Comparison of ENCODE assay signal across 35 cellular contexts in the genomic region with DNA sequence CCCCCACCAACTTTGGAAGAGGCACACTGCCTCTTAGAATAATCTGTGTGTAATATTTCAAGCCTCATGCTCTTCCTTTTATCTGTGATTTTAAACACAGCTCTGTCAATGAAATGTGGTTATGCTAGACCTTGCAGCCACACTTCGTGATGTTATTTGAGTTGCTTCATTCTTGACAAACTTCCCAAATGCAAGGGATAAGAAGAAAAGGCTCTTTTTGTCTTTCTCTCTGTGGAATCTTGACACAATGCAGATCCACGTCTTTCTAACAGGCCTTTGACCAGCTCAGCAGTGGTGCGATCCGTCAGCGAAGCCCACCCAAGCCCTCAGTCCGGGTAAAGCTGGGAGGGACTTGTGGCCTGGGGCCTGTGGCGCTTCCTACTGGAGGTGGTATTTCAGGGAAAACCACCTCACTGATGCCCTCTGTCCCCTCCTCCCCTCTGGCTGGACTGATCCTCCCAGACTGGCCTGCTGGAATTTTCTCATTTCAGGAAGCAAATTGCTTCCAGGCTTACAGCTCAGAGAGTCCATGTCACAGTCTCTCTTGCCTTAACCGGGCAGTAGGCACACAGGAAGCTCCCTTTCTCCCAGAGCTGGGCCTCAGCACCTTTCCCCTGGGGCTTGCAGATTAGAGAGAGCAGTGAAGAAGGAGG. TPM values are rescaled to one million over a fixed set of nuclear protein-coding genes. Genes with fewer than 3 reads are reported as not detected.
DNase-seq lines count a peak whose midpoint lies in the region; ATAC-seq and TF ChIP-seq lines count a peak whose summit lies in the region.
"Had no signal": no experiment of that assay in that cellular context is flagged by ENCODE, and none has a peak within 500 bp of the region (broad histone marks: within the 10 kb centered on the region; RNA-seq: fewer than 3 reads in every experiment).

No MANE protein-coding gene starts in this region.

- no peak for TF ChIP-seq CTCF in sigmoid colon (IDR thresholded peaks at IDR 0.05)
- no peak for TF ChIP-seq CTCF in thyroid gland (IDR thresholded peaks at IDR 0.05)

- H3K4me3 ChIP-seq in mesenchymal stem cell (ENCODE audit: insufficient read depth in 1 of 2, low read depth in 1 of 2, low read length in 2 of 2) = no peak overlapping the region
- H3K4me3 ChIP-seq in sigmoid colon = no peak overlapping the region
- H3K4me3 ChIP-seq in thyroid gland (replicated peaks in 1 of 3) = no peak overlapping the region
- H3K4me3 ChIP-seq: GM12878, K562, upper lobe of left lung had no signal

- no peak overlapping the region for H3K23ac ChIP-seq in mesenchymal stem cell (ENCODE audit: low read length in 2 of 2)

- H4K8ac ChIP-seq in mesenchymal stem cell (ENCODE audit: low read length) = peak overlapping the region; percentile 67

- H4K91ac ChIP-seq in mesenchymal stem cell (ENCODE audit: low read length) = no peak overlapping the region

- H3K14ac ChIP-seq in mesenchymal stem cell (ENCODE audit: low read length in 2 of 2) = no peak overlapping the region

- no peak overlapping the region for H2BK15ac ChIP-seq in mesenchymal stem cell (ENCODE audit: low read depth, poor library complexity, severe bottlenecking)

- TF ChIP-seq EP300 in sigmoid colon (IDR thresholded peaks at IDR 0.05) = no peak

- DNase-seq in AG20443 (ENCODE audit: low spot score) (peak; percentile 47), M059J (ENCODE audit: low read depth) (peak; percentile 22), mesenchymal stem cell (no peak), sigmoid colon (no peak), thyroid gland (no peak), putamen (ENCODE audit: low spot score) (no peak), NCI-H446 (lab: John Stamatoyannopoulos, UW) (no peak)
- DNase-seq: activated CD4-positive, alpha-beta T cell treated with anti-CD3 and anti-CD28 coated beads for 1 hour; activated CD8-positive, alpha-beta T cell treated with anti-CD3 and anti-CD28 coated beads for 36 hours; caudate nucleus; cortex of kidney; DND-41; effector memory CD8-positive, alpha-beta T cell; erythroblast; H9; hippocampal formation; left colon; MM.1S; NCI-H1436; NCI-H2081 treated with DMSO at 0.1 percent for 48 hours; NCI-H446 treated with DMSO at 0.1 percent for 48 hours; NCI-H82; nucleus accumbens; RPMI8226; stimulated activated CD4-positive, alpha-beta T cell treated with anti-CD3 and anti-CD28 coated beads, Interleukin-2, amount 100 ng/mL, for 24 hours had no signal

- peak overlapping the region in 1 of 2 experiments; percentile 52 for H2BK12ac ChIP-seq in mesenchymal stem cell (ENCODE audit: low read length in 2 of 2)

- no peak overlapping the region for H2AFZ ChIP-seq in mesenchymal stem cell (ENCODE audit: low read depth, low read length)

- H3K18ac ChIP-seq in mesenchymal stem cell (ENCODE audit: low read depth in 1 of 2, low read length in 2 of 2) = peak overlapping the region in 1 of 2 experiments; percentile 47

- H3K9me3 ChIP-seq in mesenchymal stem cell (ENCODE audit: control insufficient read depth, low read length) (no peaks in the 10 kb centered on the region), sigmoid colon (no peaks in the 10 kb centered on the region), thyroid gland (no peaks in the 10 kb centered on the region)
- H3K9me3 ChIP-seq: upper lobe of left lung had no signal

- ATAC-seq in HG03565 (IDR thresholded peaks at IDR 0.05; ENCODE audit: unreplicated experiment) = no peak
- ATAC-seq: activated CD8-positive, alpha-beta T cell treated with anti-CD3 and anti-CD28 coated beads for 36 hours; effector memory CD8-positive, alpha-beta T cell; GM12878; K562; left colon had no signal

- H3K79me1 ChIP-seq in mesenchymal stem cell (replicated peaks; ENCODE audit: low read length, poor library complexity, severe bottlenecking) = no peaks in the 10 kb centered on the region

- H2BK5ac ChIP-seq in mesenchymal stem cell (ENCODE audit: low read depth, low read length, poor library complexity, severe bottlenecking) = no peak overlapping the region

- TF ChIP-seq POLR2A in sigmoid colon (IDR thresholded peaks at IDR 0.05) (no peak), thyroid gland (IDR thresholded peaks at IDR 0.05) (no peak)

- H3K4ac ChIP-seq in mesenchymal stem cell (ENCODE audit: low read depth in 1 of 2, low read length in 2 of 2) = peak overlapping the region in 1 of 2 experiments; percentile 59

- no peaks in the 10 kb centered on the region for H3K4me1 ChIP-seq in mesenchymal stem cell (ENCODE audit: control insufficient read depth, insufficient read depth, low read depth, low read length)
- H3K4me1 ChIP-seq in sigmoid colon = peaks cover 0 to 22% (median 14%) of the 10 kb centered on the region in 4 donors
- H3K4me1 ChIP-seq in thyroid gland = no peaks in the 10 kb centered on the region
- H3K4me1 ChIP-seq: upper lobe of left lung had no signal

- no peak overlapping the region for H2BK120ac ChIP-seq in mesenchymal stem cell (ENCODE audit: low read depth, low read length)

- no peaks in the 10 kb centered on the region for H3K36me3 ChIP-seq in mesenchymal stem cell (ENCODE audit: control insufficient read depth in 1 of 2, insufficient read depth in 2 of 2, low read depth in 1 of 2, low read length in 2 of 2)
- no peaks in the 10 kb centered on the region for H3K36me3 ChIP-seq in sigmoid colon
- H3K36me3 ChIP-seq in thyroid gland = no peaks in the 10 kb centered on the region
- H3K36me3 ChIP-seq: upper lobe of left lung had no signal

- no peak overlapping the region for H2AK5ac ChIP-seq in mesenchymal stem cell (ENCODE audit: low read length, severe bottlenecking)

- no peaks in the 10 kb centered on the region for H3K27me3 ChIP-seq in mesenchymal stem cell (ENCODE audit: control insufficient read depth in 1 of 2, insufficient read depth in 1 of 2, low read length in 2 of 2)
- H3K27me3 ChIP-seq in sigmoid colon = no peaks in the 10 kb centered on the region
- no peaks in the 10 kb centered on the region for H3K27me3 ChIP-seq in thyroid gland
- H3K27me3 ChIP-seq: upper lobe of left lung had no signal

- WGBS in mesenchymal stem cell = 73% methylated on average over 8 of the region's 8 CpGs
- 72 to 79% methylated on average over 8 of the region's 8 CpGs for WGBS in sigmoid colon, 2 donors
- WGBS in thyroid gland, 2 donors = 73 to 74% methylated on average over 8 of the region's 8 CpGs

- intact Hi-C loops in sigmoid colon (cut with DNase I) (no loop called here), thyroid gland (cut with DNase I) (no loop called here)

- no peak overlapping the region for H3K4me2 ChIP-seq in mesenchymal stem cell (ENCODE audit: low read length, poor library complexity, severe bottlenecking)

- H3K27ac ChIP-seq in mesenchymal stem cell (ENCODE audit: low read length, poor library complexity, severe bottlenecking) (no peak overlapping the region), sigmoid colon (peak overlapping the region in 3 of 4 donors; percentile 1 to 64 (median 58)), thyroid gland (no peak overlapping the region)
- H3K27ac ChIP-seq: C4-2B, upper lobe of left lung had no signal

- H3K9ac ChIP-seq in mesenchymal stem cell (ENCODE audit: low read length) = no peak overlapping the region

RNA-seq across cellular contexts. Expression of a gene that starts 19.5 kb away (rescaled TPM):
- 26.1 and 35.7 TPM in 2 replicates for total RNA-seq in M059J (2014; rRNA removed; shearing (Covaris generic))
- polyA plus RNA-seq in mesenchymal stem cell (2013, experiment 1 of 2) = not detected
- not detected for polyA plus RNA-seq in mesenchymal stem cell (2013, experiment 2 of 2)
- total RNA-seq in sigmoid colon = not detected
- under 1 TPM in 1 of 3 donors, not detected in 2; 0.60 TPM for polyA plus RNA-seq in sigmoid colon
- not detected for total RNA-seq in thyroid gland
- total RNA-seq: activated CD8-positive, alpha-beta T cell treated with anti-CD3 and anti-CD28 coated beads for 36 hours; activated T-helper 2 cell treated with anti-CD3 and anti-CD28 coated beads, Interferon-gamma antibody, Interleukin-2, Interleukin-4, amounts not matched to agents 10 μg/mL and 5 μg/mL and 100 μg/mL, durations not matched to agents 14 hours and 24 hours and 36 hours; frontal cortex; GM12878; H9; HT1080; K562; left colon; pulmonary artery endothelial cell; SK-MEL-5; upper lobe of left lung had no signal
- polyA plus RNA-seq: GM12878, K562 had no signal

Comparison
In these comparisons a context has a peak if more than half of its experiments do, and no peak if none do; other contexts are left out.
1. DNase-seq: peak in AG20443 (single experiment) and M059J (single experiment); none in mesenchymal stem cell (single experiment), sigmoid colon (single experiment), thyroid gland (0 of 2), putamen (single experiment) and NCI-H446 (0 of 2).
2. H3K27ac ChIP-seq: peak in sigmoid colon (3 of 4); none in mesenchymal stem cell (single experiment) and thyroid gland (0 of 3).
3. RNA of a gene that starts 19.5 kb away (total RNA-seq): 26.1 to 35.7 TPM in M059J; not detected in sigmoid colon and not detected in thyroid gland; every median in the first group is over 10 times any median in the second.